In genomic region chr10:5917305-5917704, GRCh38 we compare ENCODE assay signal across 1 cellular context.
TF ChIP-seq lines count a peak whose summit lies in the region.

No MANE protein-coding gene starts in this region.

TF ChIP-seq in K562, 482 proteins besides CTCF, POLR2A, EP300 and RAD21:
- TF ChIP-seq POLR2G (IDR thresholded peaks at IDR 0.05; ENCODE audit: low read depth, low read length) (0 out of 2 replicates have a peak, but pooled peaks have one; percentile 16), ZNF140 (CRISPR knock-in tag; IDR thresholded peaks at IDR 0.05) (no peak), MBD2 (IDR thresholded peaks at IDR 0.05; ENCODE audit: borderline replicate concordance, low read depth) (no peak)
- TF ChIP-seq, protein P1, sequence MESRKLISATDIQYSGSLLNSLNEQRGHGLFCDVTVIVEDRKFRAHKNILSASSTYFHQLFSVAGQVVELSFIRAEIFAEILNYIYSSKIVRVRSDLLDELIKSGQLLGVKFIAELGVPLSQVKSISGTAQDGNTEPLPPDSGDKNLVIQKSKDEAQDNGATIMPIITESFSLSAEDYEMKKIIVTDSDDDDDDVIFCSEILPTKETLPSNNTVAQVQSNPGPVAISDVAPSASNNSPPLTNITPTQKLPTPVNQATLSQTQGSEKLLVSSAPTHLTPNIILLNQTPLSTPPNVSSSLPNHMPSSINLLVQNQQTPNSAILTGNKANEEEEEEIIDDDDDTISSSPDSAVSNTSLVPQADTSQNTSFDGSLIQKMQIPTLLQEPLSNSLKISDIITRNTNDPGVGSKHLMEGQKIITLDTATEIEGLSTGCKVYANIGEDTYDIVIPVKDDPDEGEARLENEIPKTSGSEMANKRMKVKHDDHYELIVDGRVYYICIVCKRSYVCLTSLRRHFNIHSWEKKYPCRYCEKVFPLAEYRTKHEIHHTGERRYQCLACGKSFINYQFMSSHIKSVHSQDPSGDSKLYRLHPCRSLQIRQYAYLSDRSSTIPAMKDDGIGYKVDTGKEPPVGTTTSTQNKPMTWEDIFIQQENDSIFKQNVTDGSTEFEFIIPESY (CRISPR knock-in tag; IDR thresholded peaks at IDR 0.05) = peak; percentile 85
